21 cellular contexts compared by ENCODE assay signal in genomic region chr7:151806204-151806603, GRCh38.
DNase-seq lines count a peak whose midpoint lies in the region; ATAC-seq, FAIRE-seq and TF ChIP-seq lines count a peak whose summit lies in the region.
"Had no signal": no experiment of that assay in that cellular context is flagged by ENCODE, and none has a peak within 500 bp of the region (broad histone marks: within the 10 kb centered on the region; RNA-seq: fewer than 3 reads in every experiment).

No MANE protein-coding gene starts in this region.

- ATAC-seq in natural killer cell (peak in 2 of 3 donors; percentile 32 to 50), left lobe of liver (peak; percentile 8), GM21576 (IDR thresholded peaks at IDR 0.05; ENCODE audit: unreplicated experiment) (no peak)
- no peak for ATAC-seq in natural killer cell treated with Interleukin-12 subunit alpha and Interleukin-12 subunit beta and Interleukin-15 and Interleukin-18, amount 100 ng/mL, for 72 hours
- ATAC-seq: Panc1; stimulated activated naive CD8-positive, alpha-beta T cell treated with anti-CD3 and anti-CD28 coated beads, Interleukin-15, amount 100 ng/mL, for 72 hours; T-helper 17 cell had no signal

- TF ChIP-seq CTCF in natural killer cell (IDR thresholded peaks at IDR 0.05) (no peak), bronchial epithelial cell (IDR thresholded peaks at IDR 0.05; ENCODE audit: insufficient read depth, low read length, severe bottlenecking) (no peak)

- H3K4me3 Mint-ChIP-seq in natural killer cell: no peak overlapping the region
- no peak overlapping the region for H3K4me3 Mint-ChIP-seq in natural killer cell treated with Interleukin-12 subunit alpha and Interleukin-12 subunit beta and Interleukin-15 and Interleukin-18, amount 100 ng/mL, for 72 hours
- H3K4me3 Mint-ChIP-seq in activated naive CD4-positive, alpha-beta T cell treated with anti-CD3 and anti-CD28 coated beads, Interleukin-2, amount 10 ng/mL, durations not matched to agents 7 days and 5 days: no peak overlapping the region
- H3K4me3 Mint-ChIP-seq: activated naive CD8-positive, alpha-beta T cell treated with anti-CD3 and anti-CD28 coated beads, Interleukin-2, amount 10 ng/mL, durations not matched to agents 7 days and 5 days; neural progenitor cell; stimulated activated naive CD8-positive, alpha-beta T cell treated with anti-CD3 and anti-CD28 coated beads, Interleukin-15, amount 100 ng/mL, for 72 hours; T-helper 17 cell had no signal

- no peaks in the 10 kb centered on the region for H3K9me3 ChIP-seq in MG63

- peak overlapping the region in 1 of 2 donors; percentile 27 for H3K27ac Mint-ChIP-seq in natural killer cell
- H3K27ac Mint-ChIP-seq in natural killer cell treated with Interleukin-12 subunit alpha and Interleukin-12 subunit beta and Interleukin-15 and Interleukin-18, amount 100 ng/mL, for 72 hours: no peak overlapping the region
- H3K27ac Mint-ChIP-seq in activated naive CD4-positive, alpha-beta T cell treated with anti-CD3 and anti-CD28 coated beads, Interleukin-2, amount 10 ng/mL, durations not matched to agents 7 days and 5 days: no peak overlapping the region
- H3K27ac Mint-ChIP-seq: activated naive CD8-positive, alpha-beta T cell treated with anti-CD3 and anti-CD28 coated beads, Interleukin-2, amount 10 ng/mL, durations not matched to agents 7 days and 5 days; neural progenitor cell; stimulated activated naive CD8-positive, alpha-beta T cell treated with anti-CD3 and anti-CD28 coated beads, Interleukin-15, amount 100 ng/mL, for 72 hours; T-helper 17 cell had no signal

- H3K27me3 Mint-ChIP-seq in natural killer cell (ENCODE audit: low read depth in 2 of 2): no peaks in the 10 kb centered on the region
- no peaks in the 10 kb centered on the region for H3K27me3 Mint-ChIP-seq in natural killer cell treated with Interleukin-12 subunit alpha and Interleukin-12 subunit beta and Interleukin-15 and Interleukin-18, amount 100 ng/mL, for 72 hours
- no peaks in the 10 kb centered on the region for H3K27me3 Mint-ChIP-seq in activated naive CD4-positive, alpha-beta T cell treated with anti-CD3 and anti-CD28 coated beads, Interleukin-2, amount 10 ng/mL, durations not matched to agents 7 days and 5 days
- H3K27me3 Mint-ChIP-seq: activated naive CD8-positive, alpha-beta T cell treated with anti-CD3 and anti-CD28 coated beads, Interleukin-2, amount 10 ng/mL, durations not matched to agents 7 days and 5 days; stimulated activated naive CD8-positive, alpha-beta T cell treated with anti-CD3 and anti-CD28 coated beads, Interleukin-15, amount 100 ng/mL, for 72 hours; T-helper 17 cell had no signal

- H3K4me3 ChIP-seq in bronchial epithelial cell (ENCODE audit: low read depth, low read length) (no peak overlapping the region), MG63 (no peak overlapping the region)
- H3K4me3 ChIP-seq: neural progenitor cell, smooth muscle cell had no signal

- CTCF ChIA-PET in activated naive CD4-positive, alpha-beta T cell treated with anti-CD3 and anti-CD28 coated beads, Interleukin-2, amount 10 ng/mL, durations not matched to agents 7 days and 5 days (lab: Charles Lee): no interaction called here

- H3K27me3 ChIP-seq in bronchial epithelial cell (ENCODE audit: control insufficient read depth, insufficient read depth, low read length) (peaks cover 5% of the 10 kb centered on the region), MG63 (no peaks in the 10 kb centered on the region)
- H3K27me3 ChIP-seq: neural progenitor cell had no signal

- no peaks in the 10 kb centered on the region for H3K36me3 Mint-ChIP-seq in natural killer cell
- H3K36me3 Mint-ChIP-seq in natural killer cell treated with Interleukin-12 subunit alpha and Interleukin-12 subunit beta and Interleukin-15 and Interleukin-18, amount 100 ng/mL, for 72 hours: no peaks in the 10 kb centered on the region
- no peaks in the 10 kb centered on the region for H3K36me3 Mint-ChIP-seq in activated naive CD4-positive, alpha-beta T cell treated with anti-CD3 and anti-CD28 coated beads, Interleukin-2, amount 10 ng/mL, durations not matched to agents 7 days and 5 days
- H3K36me3 Mint-ChIP-seq: activated naive CD8-positive, alpha-beta T cell treated with anti-CD3 and anti-CD28 coated beads, Interleukin-2, amount 10 ng/mL, durations not matched to agents 7 days and 5 days; neural progenitor cell had no signal

- peaks cover 18 to 19% of the 10 kb centered on the region in 2 donors for H3K4me1 Mint-ChIP-seq in natural killer cell
- peaks cover 4 to 6% of the 10 kb centered on the region in 2 donors for H3K4me1 Mint-ChIP-seq in natural killer cell treated with Interleukin-12 subunit alpha and Interleukin-12 subunit beta and Interleukin-15 and Interleukin-18, amount 100 ng/mL, for 72 hours (ENCODE audit: low read depth in 2 of 2)
- no peaks in the 10 kb centered on the region for H3K4me1 Mint-ChIP-seq in activated naive CD4-positive, alpha-beta T cell treated with anti-CD3 and anti-CD28 coated beads, Interleukin-2, amount 10 ng/mL, durations not matched to agents 7 days and 5 days
- H3K4me1 Mint-ChIP-seq: activated naive CD8-positive, alpha-beta T cell treated with anti-CD3 and anti-CD28 coated beads, Interleukin-2, amount 10 ng/mL, durations not matched to agents 7 days and 5 days; stimulated activated naive CD8-positive, alpha-beta T cell treated with anti-CD3 and anti-CD28 coated beads, Interleukin-15, amount 100 ng/mL, for 72 hours had no signal

- FAIRE-seq in bronchial epithelial cell (lab: Jason Lieb, UNC): no peak
- FAIRE-seq: colon, D721Med, H1 had no signal

- intact Hi-C loops in natural killer cell (cut with micrococcal nuclease): no loop called here

- no peak for DNase-seq in natural killer cell
- DNase-seq in natural killer cell treated with Interleukin-12 subunit alpha and Interleukin-12 subunit beta and Interleukin-15 and Interleukin-18, amount 100 ng/mL, for 72 hours (ENCODE audit: low spot score): no peak
- DNase-seq in bronchial epithelial cell (ENCODE audit: low read depth): peak; percentile 60
- DNase-seq in left lobe of liver (ENCODE audit: low spot score): no peak
- no peak for DNase-seq in activated naive CD4-positive, alpha-beta T cell treated with anti-CD3 and anti-CD28 coated beads, Interleukin-2, amount 10 ng/mL, durations not matched to agents 7 days and 5 days
- DNase-seq in AG08396 (ENCODE audit: low spot score): no peak
- DNase-seq in MG63: no peak
- DNase-seq: activated CD4-positive, alpha-beta T cell treated with anti-CD3 and anti-CD28 coated beads for 48 hours; activated naive CD8-positive, alpha-beta T cell treated with anti-CD3 and anti-CD28 coated beads, Interleukin-2, amount 10 ng/mL, durations not matched to agents 7 days and 5 days; activated T-cell treated with anti-CD3 and anti-CD28 coated beads for 4 hours; IMR-90; NCI-H524; stimulated activated naive CD8-positive, alpha-beta T cell treated with anti-CD3 and anti-CD28 coated beads, Interleukin-15, amount 100 ng/mL, for 72 hours; T-helper 17 cell had no signal

- H3K36me3 ChIP-seq in bronchial epithelial cell (ENCODE audit: control insufficient read depth, insufficient read depth, low read length) (no peaks in the 10 kb centered on the region), MG63 (no peaks in the 10 kb centered on the region)
- H3K36me3 ChIP-seq: neural progenitor cell had no signal

- no peaks in the 10 kb centered on the region for H3K9me3 Mint-ChIP-seq in natural killer cell
- no peaks in the 10 kb centered on the region for H3K9me3 Mint-ChIP-seq in natural killer cell treated with Interleukin-12 subunit alpha and Interleukin-12 subunit beta and Interleukin-15 and Interleukin-18, amount 100 ng/mL, for 72 hours
- no peaks in the 10 kb centered on the region for H3K9me3 Mint-ChIP-seq in activated naive CD4-positive, alpha-beta T cell treated with anti-CD3 and anti-CD28 coated beads, Interleukin-2, amount 10 ng/mL, durations not matched to agents 7 days and 5 days
- H3K9me3 Mint-ChIP-seq: activated naive CD8-positive, alpha-beta T cell treated with anti-CD3 and anti-CD28 coated beads, Interleukin-2, amount 10 ng/mL, durations not matched to agents 7 days and 5 days; neural progenitor cell; stimulated activated naive CD8-positive, alpha-beta T cell treated with anti-CD3 and anti-CD28 coated beads, Interleukin-15, amount 100 ng/mL, for 72 hours had no signal

Comparison
In these comparisons a context has a peak if more than half of its experiments do, and no peak if none do; other contexts are left out.
1. ATAC-seq: peak in natural killer cell (2 of 3) and left lobe of liver (single experiment); none in natural killer cell treated with Interleukin-12 subunit alpha and Interleukin-12 subunit beta and Interleukin-15 and Interleukin-18, amount 100 ng/mL, for 72 hours (0 of 2) and GM21576 (single experiment).